ENCODE assay signal across 1 cellular context in the genomic region with DNA sequence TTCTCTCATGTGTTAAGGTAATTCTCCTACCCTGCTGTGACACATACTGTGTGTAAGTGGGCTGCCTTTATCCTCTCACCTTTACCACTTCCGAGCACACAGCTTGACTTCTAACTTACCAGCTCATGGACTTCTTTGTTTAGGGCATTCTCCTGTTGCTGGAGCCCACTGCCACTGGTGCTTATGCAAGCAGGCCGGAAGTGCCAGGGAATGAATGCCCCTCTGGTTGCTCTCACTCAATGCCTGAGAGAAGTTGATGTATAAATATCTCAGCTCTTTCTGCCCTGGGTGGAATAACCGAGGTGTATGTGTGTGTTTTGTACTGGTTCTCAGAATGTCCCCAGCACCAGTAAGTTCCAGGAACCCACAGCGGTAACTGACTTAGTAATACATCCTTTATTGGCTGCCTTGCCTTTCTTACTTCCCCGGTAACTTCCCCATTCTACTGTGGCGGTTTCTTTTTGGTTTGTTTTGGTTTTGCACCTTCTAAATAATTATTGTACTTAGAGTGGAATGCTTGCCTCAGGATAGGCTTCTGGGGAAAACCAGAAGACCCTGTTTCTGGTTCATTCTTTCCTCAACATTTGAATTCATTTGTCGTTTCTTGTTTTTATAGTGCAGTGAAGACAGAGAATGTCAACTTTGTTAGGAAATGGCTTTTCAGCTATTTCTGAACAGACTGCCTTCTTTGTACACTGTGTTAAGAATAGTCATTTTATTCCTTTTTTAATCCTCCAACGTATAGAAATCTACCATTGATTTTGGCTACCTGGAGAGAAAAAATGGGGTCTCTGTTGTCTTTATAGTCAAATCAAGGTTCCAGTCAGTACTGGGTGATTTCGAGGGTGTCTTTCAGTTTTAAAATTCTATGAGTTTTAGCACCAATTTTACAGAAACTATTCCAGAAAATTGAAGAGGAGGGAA.
TF ChIP-seq lines count a peak whose summit lies in the region.

No MANE protein-coding gene starts in this region.

TF ChIP-seq in K562, 482 proteins besides CTCF, POLR2A, EP300 and RAD21 (continued from another document):
- TF ChIP-seq ATF6 (CRISPR knock-in tag; IDR thresholded peaks at IDR 0.05) (no peak), POLR2H (tag; IDR thresholded peaks at IDR 0.05; ENCODE audit: low read depth) (peak; percentile 51; the same call in 1 of the 2 replicates), JUN (IDR thresholded peaks at IDR 0.05; ENCODE audit: borderline replicate concordance, low read depth, low read length) (no peak), JUN (CRISPR knock-in tag; IDR thresholded peaks at IDR 0.05; ENCODE audit: borderline replicate concordance) (no peak), TAF1 (IDR thresholded peaks at IDR 0.05; ENCODE audit: control insufficient read depth, extremely low read depth, insufficient read depth, low read length, severe bottlenecking) (peak; percentile 35), ZNF76 (CRISPR knock-in tag; IDR thresholded peaks at IDR 0.05; ENCODE audit: borderline replicate concordance) (no peak), POLR3G (IDR thresholded peaks at IDR 0.05; ENCODE audit: extremely low read depth, insufficient read length, insufficient replicate concordance) (no peak), ZEB2 (IDR thresholded peaks at IDR 0.05) (0 out of 2 replicates have a peak, but pooled peaks have one; percentile 14), GABPA (tag; conservative IDR thresholded peaks at IDR 0.05; ENCODE audit: low read depth) (peak; percentile 39; the same call in 1 of the 2 replicates), RBM34 (IDR thresholded peaks at IDR 0.05; ENCODE audit: borderline replicate concordance, insufficient read depth, low read length) (no peak), ZNF253 (CRISPR knock-in tag; conservative IDR thresholded peaks at IDR 0.05) (no peak), ZNF165 (CRISPR knock-in tag; IDR thresholded peaks at IDR 0.05; ENCODE audit: borderline replicate concordance) (no peak)
